Comparison of ENCODE assay signal across 18 cellular contexts in the genomic region with DNA sequence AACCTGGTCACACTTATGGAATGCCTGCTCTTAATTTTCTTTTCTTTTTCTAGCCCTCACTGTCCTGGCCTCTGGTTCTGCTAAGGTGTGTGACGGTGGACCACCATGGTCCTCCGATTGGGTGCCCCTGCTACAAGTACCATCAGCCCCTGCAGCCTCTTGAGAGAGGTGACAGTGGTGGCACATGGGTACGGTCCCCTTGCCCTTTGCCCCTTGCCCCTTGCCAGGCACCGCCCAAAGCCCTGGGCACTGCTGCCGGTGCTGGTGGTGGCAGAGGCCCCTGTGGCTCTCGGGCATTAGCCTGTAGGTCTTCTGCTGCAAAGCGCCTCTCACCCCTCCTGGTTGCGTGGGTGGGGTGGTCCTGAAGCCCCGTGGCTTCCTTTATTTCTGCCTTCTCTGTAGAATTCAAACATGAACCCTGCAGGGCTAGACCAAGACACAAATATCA. TPM values are rescaled to one million over a fixed set of nuclear protein-coding genes. Genes with fewer than 3 reads are reported as not detected.
DNase-seq lines count a peak whose midpoint lies in the region; ATAC-seq, FAIRE-seq and TF ChIP-seq lines count a peak whose summit lies in the region.
"Had no signal": no experiment of that assay in that cellular context is flagged by ENCODE, and none has a peak within 500 bp of the region (broad histone marks: within the 10 kb centered on the region; RNA-seq: fewer than 3 reads in every experiment).

No MANE protein-coding gene starts in this region.

- no peak overlapping the region for H3K56ac ChIP-seq in H1 (replicated peaks; ENCODE audit: insufficient read length, low read depth, low read length)

- H2BK5ac ChIP-seq in H1 (ENCODE audit: low read depth, low read length) = no peak overlapping the region

- peaks cover 11% of the 10 kb centered on the region; the same call in 1 of the 2 replicates for H3K4me1 ChIP-seq in HepG2 (ENCODE audit: insufficient read depth, low read length)
- no peaks in the 10 kb centered on the region for H3K4me1 ChIP-seq in right lobe of liver
- peaks cover 11% of the 10 kb centered on the region for H3K4me1 ChIP-seq in MM.1S (ENCODE audit: low read length)
- peaks cover 0 to 3% (median 3%) of the 10 kb centered on the region in 4 experiments; a peak in 4 of 7 replicates for H3K4me1 ChIP-seq in H1 (replicated peaks in 1 of 4; ENCODE audit: control insufficient read depth in 3 of 4, insufficient read depth in 4 of 4, low read length in 3 of 4)
- H3K4me1 ChIP-seq: parathyroid adenoma had no signal

- H2BK20ac ChIP-seq in H1 (ENCODE audit: low read length) = no peak overlapping the region

- H3K9me3 ChIP-seq in HepG2 (ENCODE audit: low read length) (no peaks in the 10 kb centered on the region), right lobe of liver (no peaks in the 10 kb centered on the region), MM.1S (replicated peaks; ENCODE audit: insufficient read depth, low read length) (no peaks in the 10 kb centered on the region), H1 (ENCODE audit: insufficient read depth in 2 of 2, low read depth in 1 of 2, low read length in 1 of 2) (no peaks in the 10 kb centered on the region)
- H3K9me3 ChIP-seq: heart left ventricle had no signal

- H3K27ac ChIP-seq in HepG2 (ENCODE audit: extremely low read length, insufficient read depth, low read length) (no peak overlapping the region), right lobe of liver (no peak overlapping the region), MM.1S (ENCODE audit: low read length) (peak overlapping the region; percentile 19; the same call in 1 of the 2 replicates), H1 (ENCODE audit: low read depth, low read length) (no peak overlapping the region)
- H3K27ac ChIP-seq: heart left ventricle, parathyroid adenoma had no signal

- H3K27me3 ChIP-seq in HepG2 (ENCODE audit: control insufficient read depth in 1 of 2, insufficient read depth in 2 of 2, low read length in 2 of 2) (peaks cover 11 to 56% of the 10 kb centered on the region in 2 experiments), right lobe of liver (no peaks in the 10 kb centered on the region), MM.1S (replicated peaks; ENCODE audit: insufficient read depth, low read length) (peaks cover 36% of the 10 kb centered on the region), H1 (replicated peaks in 1 of 4; ENCODE audit: control insufficient read depth in 3 of 4, extremely low read depth in 1 of 4, insufficient read depth in 3 of 4, low read length in 3 of 4) (no peaks in the 10 kb centered on the region; a peak in 1 of 7 replicates)
- H3K27me3 ChIP-seq: heart left ventricle had no signal

- H4K20me1 ChIP-seq in HepG2 (ENCODE audit: insufficient read depth, low read length) = no peaks in the 10 kb centered on the region
- no peaks in the 10 kb centered on the region for H4K20me1 ChIP-seq in MM.1S (ENCODE audit: insufficient read depth, low read length)
- no peaks in the 10 kb centered on the region for H4K20me1 ChIP-seq in H1 (replicated peaks in 1 of 2; ENCODE audit: control insufficient read depth in 1 of 2, insufficient read depth in 2 of 2, low read length in 2 of 2)

- CTCF ChIA-PET in HepG2 (lab: Yijun Ruan, JAX; ENCODE audit: low intra/inter-chr PET ratio, low total read pairs) = no interaction called here
- CTCF ChIA-PET in H1 (lab: Charles Lee; ENCODE audit: partially characterized antibody) = interaction anchor here (0.6 to 1.6 kb wide), 2 partner anchors 33 to 85 kb away, joined by 3 to 4 read pairs; no protein-coding TSS in a partner anchor

- H2BK120ac ChIP-seq in H1 (replicated peaks; ENCODE audit: low read depth, low read length) = no peak overlapping the region

- H3K4me2 ChIP-seq in HepG2 (ENCODE audit: low read depth, low read length) (no peak overlapping the region), MM.1S (ENCODE audit: low read depth, low read length) (peak overlapping the region; percentile 60), H1 (ENCODE audit: insufficient read depth in 1 of 2, low read depth in 2 of 2, low read length in 2 of 2) (no peak overlapping the region)

- 33% methylated on average over 6 of the region's 9 CpGs for WGBS in HepG2 (ENCODE audit: low lambda C conversion rate)
- 44% methylated on average over 5 of the region's 9 CpGs for WGBS in right lobe of liver (ENCODE audit: insufficient coverage, low coverage, low lambda C conversion rate, missing lambda C conversion rate)
- 89% methylated on average over 9 of the region's 9 CpGs; no CpG with 5 or more reads in 1 of the 2 experiments for WGBS in H1 (ENCODE audit: extremely low coverage in 1 of 2, insufficient coverage in 1 of 2, insufficient read length in 1 of 2, insufficient replicate concordance in 2 of 2, low coverage in 1 of 2, low lambda C conversion rate in 2 of 2, missing lambda C conversion rate in 1 of 2), 2 experiments

- BruUV-seq in HepG2 (replicated peaks; lab: Mats Ljungman, UMichigan) = no TSS peak

- H3K4me3 ChIP-seq in HepG2 (replicated peaks in 1 of 3; ENCODE audit: insufficient read depth in 1 of 3, low read depth in 2 of 3, low read length in 3 of 3) = no peak overlapping the region
- H3K4me3 ChIP-seq in right lobe of liver = no peak overlapping the region
- H3K4me3 ChIP-seq in MM.1S (ENCODE audit: low read length) = peak overlapping the region; percentile 18; the same call in 1 of the 2 replicates
- H3K4me3 ChIP-seq in H1 (ENCODE audit: extremely low read depth in 1 of 4, insufficient read depth in 2 of 4, low read depth in 3 of 4, low read length in 4 of 4) = no peak overlapping the region
- H3K4me3 ChIP-seq: heart left ventricle had no signal

- H4K8ac ChIP-seq in H1 (ENCODE audit: extremely low read depth, insufficient read depth, low read length) = peak overlapping the region; percentile 22

- no peak overlapping the region for H3K23ac ChIP-seq in H1 (ENCODE audit: insufficient read length)

- no peak overlapping the region for H2AFZ ChIP-seq in HepG2 (ENCODE audit: low read length)
- peak overlapping the region; percentile 17; the same call in 1 of the 2 replicates for H2AFZ ChIP-seq in MM.1S (ENCODE audit: low read length)
- H2AFZ ChIP-seq in H1 (ENCODE audit: low read length) = no peak overlapping the region
- H2AFZ ChIP-seq: parathyroid adenoma had no signal

- FAIRE-seq in HepG2 (lab: Jason Lieb, UNC) (no peak), H1 (lab: Jason Lieb, UNC) (no peak)
- FAIRE-seq: urothelium cell line had no signal

- H2BK12ac ChIP-seq in H1 (ENCODE audit: low read depth, low read length) = no peak overlapping the region

- TF ChIP-seq RAD21 in HepG2 (CRISPR knock-in tag; IDR thresholded peaks at IDR 0.05) (no peak), H1 (IDR thresholded peaks at IDR 0.05 in 1 of 2, conservative IDR thresholded peaks at IDR 0.05 in 1 of 2; ENCODE audit: low read depth in 2 of 2, low read length in 2 of 2) (no peak)

- DNase-seq in HepG2 (ENCODE audit: low spot score) (no peak), right lobe of liver (no peak), MM.1S (no peak), H1 (ENCODE audit: low read depth in 1 of 2, low spot score in 2 of 2) (no peak), NCI-H446 treated with DMSO at 0.1 percent for 48 hours (lab: John Stamatoyannopoulos, UW) (no peak)
- no peak for DNase-seq in activated CD8-positive, alpha-beta memory T cell treated with anti-CD3 and anti-CD28 coated beads, Interleukin-2, amount 50 U/mL, for 4 hours
- DNase-seq: CD8-positive, alpha-beta memory T cell; GF-D8; heart left ventricle; Karpas-422; natural killer cell; NCI-H1048; NCI-H187 treated with DMSO at 0.1 percent for 48 hours; stimulated activated CD4-positive, alpha-beta T cell treated with anti-CD3 and anti-CD28 coated beads, Interleukin-1b, Interleukin-23, amount 100 ng/mL, for 48 hours had no signal

- no peak overlapping the region for H2AK5ac ChIP-seq in H1 (ENCODE audit: low read depth, low read length)

- in situ Hi-C loops in HepG2 (cut with HindIII; ENCODE audit: extremely low pct_ligation_motif_present, low pct_unique_long_range_greater_than_20kb) = no loop called here

- H3K79me2 ChIP-seq in HepG2 (ENCODE audit: insufficient read depth, low read length) = no peaks in the 10 kb centered on the region
- H3K79me2 ChIP-seq in MM.1S (ENCODE audit: low read length) = no peaks in the 10 kb centered on the region
- H3K79me2 ChIP-seq in H1 (ENCODE audit: control insufficient read depth in 1 of 2, insufficient read depth in 2 of 2, low read length in 2 of 2) = no peaks in the 10 kb centered on the region
- H3K79me2 ChIP-seq: parathyroid adenoma had no signal

- H4K91ac ChIP-seq in H1 (replicated peaks; ENCODE audit: insufficient read length, low read length) = no peak overlapping the region

- no peak overlapping the region for H3K4ac ChIP-seq in H1 (replicated peaks; ENCODE audit: insufficient read length, low read depth, low read length)

- TF ChIP-seq CTCF in HepG2 (CRISPR knock-in tag; IDR thresholded peaks at IDR 0.05) (no peak), right lobe of liver (IDR thresholded peaks at IDR 0.05) (no peak), MM.1S (IDR thresholded peaks at IDR 0.05; ENCODE audit: low read length) (no peak), H1 (IDR thresholded peaks at IDR 0.05; ENCODE audit: control extremely low read depth in 1 of 3, insufficient read depth in 1 of 3, low read depth in 1 of 3, low read length in 3 of 3) (no peak)

- TF ChIP-seq EP300 in HepG2 (IDR thresholded peaks at IDR 0.05; ENCODE audit: low read depth in 2 of 2, low read length in 2 of 2) (no peak), HepG2 (CRISPR knock-in tag; IDR thresholded peaks at IDR 0.05; ENCODE audit: borderline replicate concordance) (no peak), H1 (IDR thresholded peaks at IDR 0.05; ENCODE audit: borderline replicate concordance in 1 of 2, low read depth in 2 of 2, low read length in 2 of 2) (no peak)

- POLR2A ChIA-PET in HepG2 (lab: Yijun Ruan, JAX) = no interaction called here
- POLR2A ChIA-PET in H1 (lab: Charles Lee; ENCODE audit: partially characterized antibody) = no interaction called here

- intact Hi-C loops in HepG2 (cut with micrococcal nuclease; ENCODE audit: unreplicated experiment) = no loop called here
- intact Hi-C loops in right lobe of liver (cut with DNase I) = no loop called here

- H3K9ac ChIP-seq in HepG2 (ENCODE audit: insufficient read depth, low read depth, low read length) = no peak overlapping the region
- no peak overlapping the region for H3K9ac ChIP-seq in MM.1S (ENCODE audit: low read length)
- H3K9ac ChIP-seq in H1 (replicated peaks in 1 of 4; ENCODE audit: extremely low read depth in 1 of 4, low read depth in 3 of 4, low read length in 3 of 4) = no peak overlapping the region
- H3K9ac ChIP-seq: parathyroid adenoma had no signal

- no peaks in the 10 kb centered on the region for H3K9me2 ChIP-seq in MM.1S (replicated peaks; ENCODE audit: insufficient read depth, low read length)

- H3F3A ChIP-seq in MM.1S (ENCODE audit: insufficient read depth, low read length) = no peaks in the 10 kb centered on the region

- no peak overlapping the region for H4K5ac ChIP-seq in H1 (ENCODE audit: insufficient read length, low read depth, low read length)

- H3K36me3 ChIP-seq in HepG2 (replicated peaks in 1 of 2; ENCODE audit: control insufficient read depth in 1 of 2, insufficient read depth in 2 of 2, low read length in 2 of 2) (no peaks in the 10 kb centered on the region), right lobe of liver (no peaks in the 10 kb centered on the region), MM.1S (replicated peaks; ENCODE audit: insufficient read depth, low read length) (no peaks in the 10 kb centered on the region), H1 (ENCODE audit: control insufficient read depth in 2 of 4, insufficient read depth in 4 of 4, low read length in 3 of 4) (no peaks in the 10 kb centered on the region)
- H3K36me3 ChIP-seq: heart left ventricle had no signal

- H3K79me1 ChIP-seq in H1 (ENCODE audit: low read depth, low read length) = no peaks in the 10 kb centered on the region

- H3K18ac ChIP-seq in H1 (ENCODE audit: extremely low read depth, low read length) = no peak overlapping the region

- TF ChIP-seq POLR2A in HepG2 (IDR thresholded peaks at IDR 0.05; ENCODE audit: insufficient read depth in 1 of 2, low read depth in 2 of 2, low read length in 2 of 2) (no peak), right lobe of liver (IDR thresholded peaks at IDR 0.05) (no peak), H1 (IDR thresholded peaks at IDR 0.05; ENCODE audit: control extremely low read depth in 1 of 2, low read depth in 2 of 2, low read length in 2 of 2) (no peak)

- no peak overlapping the region for H2BK15ac ChIP-seq in H1 (ENCODE audit: low read length)

- ATAC-seq in HepG2 (no peak), right lobe of liver (no peak), GM18867 (IDR thresholded peaks at IDR 0.05; ENCODE audit: unreplicated experiment) (no peak)
- ATAC-seq: heart left ventricle, natural killer cell, Right ventricle myocardium inferior had no signal

- H3K23me2 ChIP-seq in H1 (ENCODE audit: low read depth, low read length) = no peaks in the 10 kb centered on the region

- no peak overlapping the region for H3K14ac ChIP-seq in H1 (ENCODE audit: insufficient read length)

RNA-seq across cellular contexts. Expression of a gene that starts 51.9 kb away (rescaled TPM):
- total RNA-seq in HepG2 (2016; rRNA removed; fragmentation: Illumina TruSeq; extraction: Trizol) (21.3 and 22.8 TPM in 2 replicates), right lobe of liver (1 to 10 TPM; 1.4 to 7.3 (median 4.1) TPM)
- total RNA-seq in HepG2 (2016; cell fraction: cytosol; rRNA removed; fragmentation: Illumina TruSeq; extraction: Trizol; ENCODE audit: low read depth) = 27.1 and 28.5 TPM in 2 replicates
- 19.3 and 21.8 TPM in 2 replicates for total RNA-seq in HepG2 (2016; cell fraction: insoluble cytoplasmic fraction; rRNA removed; fragmentation: Illumina TruSeq; extraction: Trizol)
- 58.7 and 64.2 TPM in 2 replicates for total RNA-seq in HepG2 (2016; cell fraction: membrane; rRNA removed; fragmentation: Illumina TruSeq; extraction: Trizol)
- total RNA-seq in HepG2 (2016; cell fraction: nucleus; rRNA removed; fragmentation: Illumina TruSeq; extraction: Trizol) = 8.7 and 10.1 TPM in 2 replicates
- polyA plus RNA-seq in HepG2 (2011; rRNA removed) (3.1 and 3.2 TPM in 2 replicates), H1 (2011; rRNA removed) (9.4 and 11.6 TPM in 2 replicates)
- 3.4 and 4.0 TPM in 2 replicates for polyA plus RNA-seq in HepG2 (2011; cell fraction: cytosol; rRNA removed)
- 2.1 and 2.5 TPM in 2 replicates for polyA plus RNA-seq in HepG2 (2011; cell fraction: nucleus; rRNA removed)
- polyA plus RNA-seq in HepG2 (2012) = 7.5 and 10.7 TPM in 2 replicates
- 44.9 and 45.8 TPM in 2 replicates for polyA plus RNA-seq in HepG2 (2016; cell fraction: cytosol; fragmentation: Illumina TruSeq; extraction: Trizol; ENCODE audit: low read depth)
- polyA plus RNA-seq in HepG2 (2016; cell fraction: insoluble cytoplasmic fraction; fragmentation: Illumina TruSeq; extraction: Trizol; ENCODE audit: low read depth) = 23.3 and 26.8 TPM in 2 replicates
- 59.7 and 67.0 TPM in 2 replicates for polyA plus RNA-seq in HepG2 (2016; cell fraction: membrane; fragmentation: Illumina TruSeq; extraction: Trizol; ENCODE audit: low read depth)
- 18.9 and 19.1 TPM in 2 replicates for polyA plus RNA-seq in HepG2 (2016; cell fraction: nucleus; fragmentation: Illumina TruSeq; extraction: Trizol; ENCODE audit: insufficient read depth, low read depth)
- polyA minus RNA-seq in HepG2 (2011; rRNA and poly(A)+ RNA removed; ENCODE audit: low replicate concordance) = 5.3 TPM in 1 of 2 replicates, not detected in the other
- 3.7 and 4.5 TPM in 2 replicates for polyA minus RNA-seq in HepG2 (2011; cell fraction: cytosol; rRNA and poly(A)+ RNA removed)
- polyA minus RNA-seq in HepG2 (2011; cell fraction: nucleus; rRNA and poly(A)+ RNA removed) = 0.90 and 1.4 TPM in 2 replicates
- total RNA-seq in H1 (2021; fragmentation: NEBNext Ultra II Directional; extraction: Animal tissue kit (Norgen Biotek cat#: 25700)) = 56.5 and 58.4 TPM in 2 replicates
- 10.8 TPM for polyA plus RNA-seq in H1 (2011; cell fraction: cytosol; rRNA removed)
- polyA plus RNA-seq in H1 (2011; cell fraction: nucleus; rRNA removed) = 9.3 TPM
- 22.5 to 28.3 TPM (median 25.2 TPM) in 4 replicates for polyA plus RNA-seq in H1 (2012, experiment 1 of 2)
- polyA plus RNA-seq in H1 (2012, experiment 2 of 2) = 23.8 TPM
- 42.9 TPM for polyA plus RNA-seq in H1 (2013, experiment 1 of 2)
- polyA plus RNA-seq in H1 (2013, experiment 2 of 2) = 45.8 TPM
- 8.4 and 9.3 TPM in 2 replicates for polyA minus RNA-seq in H1 (2011; rRNA and poly(A)+ RNA removed)
- polyA minus RNA-seq in H1 (2011; cell fraction: cytosol; rRNA and poly(A)+ RNA removed) = 13.5 TPM
- 6.2 TPM for polyA minus RNA-seq in H1 (2011; cell fraction: nucleus; rRNA and poly(A)+ RNA removed)
